Comparison of ENCODE assay signal across 19 cellular contexts in genomic region chr3:120101624-120102023, GRCh38.
"Had no signal": no experiment of that assay in that cellular context is flagged by ENCODE, and none has a peak within 500 bp of the region (broad histone marks: within the 10 kb centered on the region; RNA-seq: fewer than 3 reads in every experiment).

No MANE protein-coding gene starts in this region.

- H3K27me3 Mint-ChIP-seq: central memory CD8-positive, alpha-beta T cell; memory B cell; stimulated activated naive CD8-positive, alpha-beta T cell treated with anti-CD3 and anti-CD28 coated beads, Interleukin-15, amount 100 ng/mL, for 72 hours had no signal

- DNase-seq: activated T-cell treated with anti-CD3 and anti-CD28 coated beads, Interleukin-2, amount 50 U/mL, for 1 hour; aorta; brain microvascular endothelial cell; effector memory CD4-positive, alpha-beta T cell; gastrocnemius medialis; hippocampal formation; mucosa of descending colon; nephron progenitor cell; pancreas; psoas muscle; spleen; stimulated activated CD4-positive, alpha-beta T cell treated with anti-CD3 and anti-CD28 coated beads, Interleukin-4, amount 100 ng/mL, for 4 hours; stimulated activated naive CD8-positive, alpha-beta T cell treated with anti-CD3 and anti-CD28 coated beads, Interleukin-15, amount 100 ng/mL, for 72 hours; T1000; tibial artery had no signal

- ATAC-seq: activated naive CD4-positive, alpha-beta T cell treated with anti-CD3 and anti-CD28 coated beads, Interleukin-2, amount 50 U/mL, for 72 hours; gastrocnemius medialis; mucosa of descending colon; psoas muscle; stimulated activated naive CD8-positive, alpha-beta T cell treated with anti-CD3 and anti-CD28 coated beads, Interleukin-15, amount 100 ng/mL, for 72 hours; WTC11 had no signal

- H3K4me3 Mint-ChIP-seq: central memory CD8-positive, alpha-beta T cell; memory B cell; nephron progenitor cell; stimulated activated naive CD8-positive, alpha-beta T cell treated with anti-CD3 and anti-CD28 coated beads, Interleukin-15, amount 100 ng/mL, for 72 hours; WTC11 had no signal

- H3K9me3 Mint-ChIP-seq: activated naive CD4-positive, alpha-beta T cell treated with anti-CD3 and anti-CD28 coated beads, Interleukin-2, amount 50 U/mL, for 72 hours; central memory CD8-positive, alpha-beta T cell; memory B cell; nephron progenitor cell; stimulated activated naive CD8-positive, alpha-beta T cell treated with anti-CD3 and anti-CD28 coated beads, Interleukin-15, amount 100 ng/mL, for 72 hours; WTC11 had no signal

- H3K27ac Mint-ChIP-seq: activated naive CD4-positive, alpha-beta T cell treated with anti-CD3 and anti-CD28 coated beads, Interleukin-2, amount 50 U/mL, for 72 hours; memory B cell; nephron progenitor cell; stimulated activated naive CD8-positive, alpha-beta T cell treated with anti-CD3 and anti-CD28 coated beads, Interleukin-15, amount 100 ng/mL, for 72 hours; WTC11 had no signal
